Comparison of ENCODE assay signal across 21 cellular contexts in the genomic region with DNA sequence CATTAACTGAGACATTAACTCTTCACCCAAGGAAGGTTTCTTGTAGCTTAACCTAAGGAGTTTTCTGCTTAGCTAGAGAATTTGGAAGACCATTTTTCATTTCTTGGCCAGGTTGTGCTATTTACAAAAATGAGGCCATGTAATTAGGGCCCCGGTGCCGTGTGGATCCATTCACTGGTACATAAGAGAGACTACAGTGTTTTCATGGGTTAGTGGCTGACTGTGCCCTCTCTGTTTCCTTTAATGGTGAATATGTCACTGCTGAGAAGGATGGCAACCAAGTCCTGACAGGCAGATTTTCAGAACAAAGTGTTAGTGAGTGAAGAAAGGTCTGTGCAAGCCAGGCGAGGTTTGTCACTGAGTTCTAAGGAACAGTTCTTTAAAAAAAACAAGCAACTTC.
"Had no signal": no experiment of that assay in that cellular context is flagged by ENCODE, and none has a peak within 500 bp of the region (broad histone marks: within the 10 kb centered on the region; RNA-seq: fewer than 3 reads in every experiment).

No MANE protein-coding gene starts in this region.

- DNase-seq: esophagus squamous epithelium; foreskin fibroblast; immature natural killer cell; left cardiac atrium; left ventricle myocardium inferior; lower lobe of right lung; naive B cell; spleen; stimulated activated CD4-positive, alpha-beta T cell treated with anti-CD3 and anti-CD28 coated beads, Interleukin-15, amount 100 ng/mL, for 24 hours; stimulated activated CD4-positive, alpha-beta T cell treated with anti-CD3 and anti-CD28 coated beads, Interleukin-1b, Interleukin-23, amount 100 ng/mL, for 48 hours; stimulated activated CD4-positive, alpha-beta T cell treated with anti-CD3 and anti-CD28 coated beads, Interleukin-4, amount 100 ng/mL, for 4 hours; stimulated activated naive B cell treated with anti-CD40 and anti-IgM and Interleukin-4, amounts not matched to agents 10 μg/mL and 1 μg/mL and 100 μg/mL, for 72 hours; stimulated activated naive CD8-positive, alpha-beta T cell treated with anti-CD3 and anti-CD28 coated beads, Interleukin-15, amount 100 ng/mL, for 72 hours had no signal

- H3K9me3 Mint-ChIP-seq: dendritic cell treated with granulocyte-macrophage colony-stimulating factor and Interleukin-4, amounts not matched to agents 40 ng/mL and 50 ng/mL, for 4 days; memory B cell; nephron; stimulated activated naive B cell treated with anti-CD40 and anti-IgM and Interleukin-4, amounts not matched to agents 10 μg/mL and 1 μg/mL and 100 μg/mL, for 72 hours; stimulated activated naive CD8-positive, alpha-beta T cell treated with anti-CD3 and anti-CD28 coated beads, Interleukin-15, amount 100 ng/mL, for 72 hours; type B pancreatic cell had no signal

- H3K4me1 Mint-ChIP-seq: immature natural killer cell; memory B cell; mesothelial cell of epicardium; naive B cell; stimulated activated naive B cell treated with anti-CD40 and anti-IgM and Interleukin-4, amounts not matched to agents 10 μg/mL and 1 μg/mL and 100 μg/mL, for 72 hours; stimulated activated naive CD8-positive, alpha-beta T cell treated with anti-CD3 and anti-CD28 coated beads, Interleukin-15, amount 100 ng/mL, for 72 hours had no signal

- H3K36me3 Mint-ChIP-seq: immature natural killer cell, memory B cell, mesothelial cell of epicardium, naive B cell, type B pancreatic cell had no signal

- H3K9me3 ChIP-seq: esophagus squamous epithelium, gastroesophageal sphincter, left ventricle myocardium inferior, lower lobe of right lung, neutrophil, spleen, thyroid gland had no signal

- H3K27me3 ChIP-seq: esophagus squamous epithelium, gastroesophageal sphincter, spleen, thyroid gland had no signal

- H3K27ac ChIP-seq: esophagus squamous epithelium, gastroesophageal sphincter, left ventricle myocardium inferior, lower lobe of right lung, neutrophil, spleen, thyroid gland had no signal

- H3K4me3 Mint-ChIP-seq: dendritic cell treated with granulocyte-macrophage colony-stimulating factor and Interleukin-4, amounts not matched to agents 40 ng/mL and 50 ng/mL, for 4 days; immature natural killer cell; memory B cell; mesothelial cell of epicardium; naive B cell; nephron; stimulated activated naive B cell treated with anti-CD40 and anti-IgM and Interleukin-4, amounts not matched to agents 10 μg/mL and 1 μg/mL and 100 μg/mL, for 72 hours; stimulated activated naive CD8-positive, alpha-beta T cell treated with anti-CD3 and anti-CD28 coated beads, Interleukin-15, amount 100 ng/mL, for 72 hours; type B pancreatic cell had no signal

- H3K27me3 Mint-ChIP-seq: dendritic cell treated with granulocyte-macrophage colony-stimulating factor and Interleukin-4, amounts not matched to agents 40 ng/mL and 50 ng/mL, for 4 days; type B pancreatic cell had no signal

- H3K4me1 ChIP-seq: esophagus squamous epithelium, gastroesophageal sphincter, left ventricle myocardium inferior, lower lobe of right lung, spleen had no signal

- H3K27ac Mint-ChIP-seq: dendritic cell treated with granulocyte-macrophage colony-stimulating factor and Interleukin-4, amounts not matched to agents 40 ng/mL and 50 ng/mL, for 4 days; immature natural killer cell; memory B cell; mesothelial cell of epicardium; naive B cell; stimulated activated naive B cell treated with anti-CD40 and anti-IgM and Interleukin-4, amounts not matched to agents 10 μg/mL and 1 μg/mL and 100 μg/mL, for 72 hours; stimulated activated naive CD8-positive, alpha-beta T cell treated with anti-CD3 and anti-CD28 coated beads, Interleukin-15, amount 100 ng/mL, for 72 hours; type B pancreatic cell had no signal
